ENCODE assay signal across 1 cellular context in the genomic region with DNA sequence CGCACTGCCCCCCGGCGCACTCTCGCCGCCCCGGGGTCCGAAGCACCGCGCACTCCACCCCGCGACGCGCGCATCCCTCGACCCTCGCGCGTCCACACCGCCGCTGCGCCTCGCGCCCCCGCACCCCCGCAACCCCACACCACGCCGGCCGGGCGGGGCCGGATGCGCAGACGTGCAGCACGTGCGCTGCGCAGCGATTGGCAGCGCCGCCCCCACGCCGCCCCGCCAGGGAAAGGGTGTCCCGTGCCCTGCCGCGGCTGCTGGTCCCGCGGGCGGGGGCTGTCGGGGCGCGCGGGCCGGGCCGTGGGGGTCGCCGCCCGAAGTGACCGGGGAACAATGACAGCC.
TF ChIP-seq lines count a peak whose summit lies in the region.

No MANE protein-coding gene starts in this region.

TF ChIP-seq in HepG2, 621 proteins besides CTCF, POLR2A, EP300 and RAD21 (continued from another document and continues in another):
- TF ChIP-seq, protein P1, sequence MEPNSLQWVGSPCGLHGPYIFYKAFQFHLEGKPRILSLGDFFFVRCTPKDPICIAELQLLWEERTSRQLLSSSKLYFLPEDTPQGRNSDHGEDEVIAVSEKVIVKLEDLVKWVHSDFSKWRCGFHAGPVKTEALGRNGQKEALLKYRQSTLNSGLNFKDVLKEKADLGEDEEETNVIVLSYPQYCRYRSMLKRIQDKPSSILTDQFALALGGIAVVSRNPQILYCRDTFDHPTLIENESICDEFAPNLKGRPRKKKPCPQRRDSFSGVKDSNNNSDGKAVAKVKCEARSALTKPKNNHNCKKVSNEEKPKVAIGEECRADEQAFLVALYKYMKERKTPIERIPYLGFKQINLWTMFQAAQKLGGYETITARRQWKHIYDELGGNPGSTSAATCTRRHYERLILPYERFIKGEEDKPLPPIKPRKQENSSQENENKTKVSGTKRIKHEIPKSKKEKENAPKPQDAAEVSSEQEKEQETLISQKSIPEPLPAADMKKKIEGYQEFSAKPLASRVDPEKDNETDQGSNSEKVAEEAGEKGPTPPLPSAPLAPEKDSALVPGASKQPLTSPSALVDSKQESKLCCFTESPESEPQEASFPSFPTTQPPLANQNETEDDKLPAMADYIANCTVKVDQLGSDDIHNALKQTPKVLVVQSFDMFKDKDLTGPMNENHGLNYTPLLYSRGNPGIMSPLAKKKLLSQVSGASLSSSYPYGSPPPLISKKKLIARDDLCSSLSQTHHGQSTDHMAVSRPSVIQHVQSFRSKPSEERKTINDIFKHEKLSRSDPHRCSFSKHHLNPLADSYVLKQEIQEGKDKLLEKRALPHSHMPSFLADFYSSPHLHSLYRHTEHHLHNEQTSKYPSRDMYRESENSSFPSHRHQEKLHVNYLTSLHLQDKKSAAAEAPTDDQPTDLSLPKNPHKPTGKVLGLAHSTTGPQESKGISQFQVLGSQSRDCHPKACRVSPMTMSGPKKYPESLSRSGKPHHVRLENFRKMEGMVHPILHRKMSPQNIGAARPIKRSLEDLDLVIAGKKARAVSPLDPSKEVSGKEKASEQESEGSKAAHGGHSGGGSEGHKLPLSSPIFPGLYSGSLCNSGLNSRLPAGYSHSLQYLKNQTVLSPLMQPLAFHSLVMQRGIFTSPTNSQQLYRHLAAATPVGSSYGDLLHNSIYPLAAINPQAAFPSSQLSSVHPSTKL (CRISPR knock-in tag; IDR thresholded peaks at IDR 0.05), result peak; percentile 40; the same call in 1 of the 2 replicates
- TF ChIP-seq HNF4G (IDR thresholded peaks at IDR 0.05; ENCODE audit: borderline replicate concordance, low read depth, low read length), result no peak
- TF ChIP-seq HNF4G (CRISPR knock-in tag; IDR thresholded peaks at IDR 0.05; ENCODE audit: borderline replicate concordance, low read depth), result peak; percentile 36; the same call in 1 of the 2 replicates
- no peak for TF ChIP-seq ZSCAN9 (CRISPR knock-in tag; IDR thresholded peaks at IDR 0.05; ENCODE audit: borderline replicate concordance)
- 0 out of 2 replicates have a peak, but pooled peaks have one; percentile 19 for TF ChIP-seq TRIM24 (CRISPR knock-in tag; IDR thresholded peaks at IDR 0.05)
- peak; percentile 76; the same call in 1 of the 2 replicates for TF ChIP-seq ZNF841 (CRISPR knock-in tag; IDR thresholded peaks at IDR 0.05; ENCODE audit: borderline replicate concordance)
- peak; percentile 89 for TF ChIP-seq RBFOX2 (IDR thresholded peaks at IDR 0.05; ENCODE audit: low read depth, low read length)
- 0 out of 2 replicates have a peak, but pooled peaks have one; percentile 27 for TF ChIP-seq NFYB (CRISPR knock-in tag; IDR thresholded peaks at IDR 0.05)
- no peak for TF ChIP-seq FOXK2 (IDR thresholded peaks at IDR 0.05)
- no peak for TF ChIP-seq LRRFIP1 (CRISPR knock-in tag; conservative IDR thresholded peaks at IDR 0.05)
- TF ChIP-seq, protein P2, sequence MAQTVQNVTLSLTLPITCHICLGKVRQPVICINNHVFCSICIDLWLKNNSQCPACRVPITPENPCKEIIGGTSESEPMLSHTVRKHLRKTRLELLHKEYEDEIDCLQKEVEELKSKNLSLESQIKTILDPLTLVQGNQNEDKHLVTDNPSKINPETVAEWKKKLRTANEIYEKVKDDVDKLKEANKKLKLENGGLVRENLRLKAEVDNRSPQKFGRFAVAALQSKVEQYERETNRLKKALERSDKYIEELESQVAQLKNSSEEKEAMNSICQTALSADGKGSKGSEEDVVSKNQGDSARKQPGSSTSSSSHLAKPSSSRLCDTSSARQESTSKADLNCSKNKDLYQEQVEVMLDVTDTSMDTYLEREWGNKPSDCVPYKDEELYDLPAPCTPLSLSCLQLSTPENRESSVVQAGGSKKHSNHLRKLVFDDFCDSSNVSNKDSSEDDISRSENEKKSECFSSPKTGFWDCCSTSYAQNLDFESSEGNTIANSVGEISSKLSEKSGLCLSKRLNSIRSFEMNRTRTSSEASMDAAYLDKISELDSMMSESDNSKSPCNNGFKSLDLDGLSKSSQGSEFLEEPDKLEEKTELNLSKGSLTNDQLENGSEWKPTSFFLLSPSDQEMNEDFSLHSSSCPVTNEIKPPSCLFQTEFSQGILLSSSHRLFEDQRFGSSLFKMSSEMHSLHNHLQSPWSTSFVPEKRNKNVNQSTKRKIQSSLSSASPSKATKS (CRISPR knock-in tag; IDR thresholded peaks at IDR 0.05), result no peak
- peak; percentile 89 for TF ChIP-seq BRF2 (CRISPR knock-in tag; IDR thresholded peaks at IDR 0.05)
- TF ChIP-seq, protein P3, sequence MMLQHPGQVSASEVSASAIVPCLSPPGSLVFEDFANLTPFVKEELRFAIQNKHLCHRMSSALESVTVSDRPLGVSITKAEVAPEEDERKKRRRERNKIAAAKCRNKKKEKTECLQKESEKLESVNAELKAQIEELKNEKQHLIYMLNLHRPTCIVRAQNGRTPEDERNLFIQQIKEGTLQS (CRISPR knock-in tag; IDR thresholded peaks at IDR 0.05), result peak; percentile 21; the same call in 1 of the 2 replicates
- TF ChIP-seq RBM39 (IDR thresholded peaks at IDR 0.05; ENCODE audit: low read depth, low read length, poor library complexity, severe bottlenecking), result peak; percentile 20
- TF ChIP-seq ZSCAN12 (CRISPR knock-in tag; IDR thresholded peaks at IDR 0.05), result no peak
- TF ChIP-seq ZBTB7A (CRISPR knock-in tag; IDR thresholded peaks at IDR 0.05), result 0 out of 2 replicates have a peak, but pooled peaks have one; percentile 12
- TF ChIP-seq, protein P4, sequence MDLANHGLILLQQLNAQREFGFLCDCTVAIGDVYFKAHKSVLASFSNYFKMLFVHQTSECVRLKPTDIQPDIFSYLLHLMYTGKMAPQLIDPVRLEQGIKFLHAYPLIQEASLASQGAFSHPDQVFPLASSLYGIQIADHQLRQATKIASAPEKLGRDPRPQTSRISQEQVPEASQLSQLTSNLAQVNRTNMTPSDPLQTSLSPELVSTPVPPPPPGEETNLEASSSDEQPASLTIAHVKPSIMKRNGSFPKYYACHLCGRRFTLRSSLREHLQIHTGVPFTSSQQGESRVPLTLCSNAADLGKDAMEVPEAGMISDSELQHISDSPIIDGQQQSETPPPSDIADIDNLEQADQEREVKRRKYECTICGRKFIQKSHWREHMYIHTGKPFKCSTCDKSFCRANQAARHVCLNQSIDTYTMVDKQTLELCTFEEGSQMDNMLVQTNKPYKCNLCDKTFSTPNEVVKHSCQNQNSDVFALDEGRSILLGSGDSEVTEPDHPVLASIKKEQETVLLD (CRISPR knock-in tag; IDR thresholded peaks at IDR 0.05; ENCODE audit: low read depth), result peak; percentile 64; the same call in 1 of the 2 replicates
- TF ChIP-seq MED1 (CRISPR knock-in tag; IDR thresholded peaks at IDR 0.05), result peak; percentile 73
- peak; percentile 89 for TF ChIP-seq TFDP1 (CRISPR knock-in tag; IDR thresholded peaks at IDR 0.05; ENCODE audit: borderline replicate concordance)
- no peak for TF ChIP-seq ZNF296 (CRISPR knock-in tag; conservative IDR thresholded peaks at IDR 0.05)
- no peak for TF ChIP-seq BRCA1 (CRISPR knock-in tag; IDR thresholded peaks at IDR 0.05)
- TF ChIP-seq, protein P5, sequence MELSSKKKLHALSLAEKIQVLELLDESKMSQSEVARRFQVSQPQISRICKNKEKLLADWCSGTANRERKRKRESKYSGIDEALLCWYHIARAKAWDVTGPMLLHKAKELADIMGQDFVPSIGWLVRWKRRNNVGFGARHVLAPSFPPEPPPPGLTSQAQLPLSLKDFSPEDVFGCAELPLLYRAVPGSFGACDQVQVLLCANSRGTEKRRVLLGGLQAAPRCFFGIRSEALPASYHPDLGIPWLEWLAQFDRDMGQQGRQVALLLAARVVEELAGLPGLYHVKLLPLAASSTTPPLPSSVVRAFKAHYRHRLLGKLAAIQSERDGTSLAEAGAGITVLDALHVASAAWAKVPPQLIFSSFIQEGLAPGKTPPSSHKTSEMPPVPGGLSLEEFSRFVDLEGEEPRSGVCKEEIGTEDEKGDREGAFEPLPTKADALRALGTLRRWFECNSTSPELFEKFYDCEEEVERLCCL (CRISPR knock-in tag; IDR thresholded peaks at IDR 0.05; ENCODE audit: borderline replicate concordance), result no peak
- peak; percentile 90 for TF ChIP-seq ZNF563 (CRISPR knock-in tag; IDR thresholded peaks at IDR 0.05)
- TF ChIP-seq SRY (CRISPR knock-in tag; IDR thresholded peaks at IDR 0.05), result peak; percentile 62; the same call in 1 of the 2 replicates
- no peak for TF ChIP-seq ZNF292 (CRISPR knock-in tag; IDR thresholded peaks at IDR 0.05; ENCODE audit: borderline replicate concordance, low read depth)
- peak; percentile 54; the same call in 1 of the 2 replicates for TF ChIP-seq EEA1 (CRISPR knock-in tag; IDR thresholded peaks at IDR 0.05; ENCODE audit: borderline replicate concordance)
- TF ChIP-seq ZNF629 (CRISPR knock-in tag; conservative IDR thresholded peaks at IDR 0.05), result peak; percentile 14; the same call in 1 of the 2 replicates
- TF ChIP-seq CENPT (CRISPR knock-in tag; IDR thresholded peaks at IDR 0.05; ENCODE audit: low read depth), result 0 out of 2 replicates have a peak, but pooled peaks have one; percentile 46
- peak; percentile 46; the same call in 1 of the 2 replicates for TF ChIP-seq PAX8 (CRISPR knock-in tag; IDR thresholded peaks at IDR 0.05; ENCODE audit: borderline replicate concordance)
- TF ChIP-seq SP5 (CRISPR knock-in tag; IDR thresholded peaks at IDR 0.05; ENCODE audit: borderline replicate concordance, low read depth), result peak; percentile 55; the same call in 1 of the 2 replicates
- peak; percentile 42; the same call in 1 of the 2 replicates for TF ChIP-seq ZNF777 (CRISPR knock-in tag; IDR thresholded peaks at IDR 0.05)
- TF ChIP-seq SETDB1 (CRISPR knock-in tag; IDR thresholded peaks at IDR 0.05; ENCODE audit: borderline replicate concordance), result no peak
- TF ChIP-seq ARNTL (CRISPR knock-in tag; IDR thresholded peaks at IDR 0.05), result peak; percentile 51; the same call in 1 of the 2 replicates
- no peak for TF ChIP-seq ZNF883 (CRISPR knock-in tag; IDR thresholded peaks at IDR 0.05; ENCODE audit: not compliant biosample characterization)
- peak; percentile 71 for TF ChIP-seq ZNF574 (CRISPR knock-in tag; IDR thresholded peaks at IDR 0.05)
- TF ChIP-seq ZNF672 (CRISPR knock-in tag; IDR thresholded peaks at IDR 0.05), result peak; percentile 62
- TF ChIP-seq ZNF766 (CRISPR knock-in tag; IDR thresholded peaks at IDR 0.05; ENCODE audit: borderline replicate concordance), result peak; percentile 92; the same call in 1 of the 2 replicates
- TF ChIP-seq BHLHE40 (IDR thresholded peaks at IDR 0.05; ENCODE audit: low read length), result peak; percentile 94
- TF ChIP-seq ZNF740 (CRISPR knock-in tag; IDR thresholded peaks at IDR 0.05), result peak; percentile 30; the same call in 1 of the 2 replicates
- TF ChIP-seq CCDC6 (CRISPR knock-in tag; IDR thresholded peaks at IDR 0.05), result peak; percentile 59; the same call in 1 of the 2 replicates
- TF ChIP-seq ZNF337 (CRISPR knock-in tag; IDR thresholded peaks at IDR 0.05; ENCODE audit: borderline replicate concordance, low read depth), result no peak
